In genomic region chr3:49462222-49462621, GRCh38 we compare ENCODE assay signal across 9 cellular contexts. TPM values are rescaled to one million over a fixed set of nuclear protein-coding genes. Genes with fewer than 3 reads are reported as not detected.
A peak's percentile ranks its signal among the peaks of the same experiment; 100 is the strongest.
DNase-seq lines count a peak whose midpoint lies in the region; ATAC-seq, FAIRE-seq and TF ChIP-seq lines count a peak whose summit lies in the region.
"Had no signal": no experiment of that assay in that cellular context is flagged by ENCODE, and none has a peak within 500 bp of the region (broad histone marks: within the 10 kb centered on the region; RNA-seq: fewer than 3 reads in every experiment).

No MANE protein-coding gene starts in this region.

- TF ChIP-seq CTCF in astrocyte (IDR thresholded peaks at IDR 0.05; ENCODE audit: insufficient read depth, low read depth, low read length): no peak

- H3K4me2 ChIP-seq in astrocyte (ENCODE audit: low read length): peak overlapping the region; percentile 23

- H4K20me1 ChIP-seq in astrocyte (ENCODE audit: insufficient read depth, low read length): no peaks in the 10 kb centered on the region

- H3K27me3 ChIP-seq in HUES48 (ENCODE audit: control insufficient read depth, insufficient read depth, low read length): no peaks in the 10 kb centered on the region
- no peaks in the 10 kb centered on the region for H3K27me3 ChIP-seq in astrocyte (ENCODE audit: insufficient read depth, low read length)
- no peaks in the 10 kb centered on the region for H3K27me3 ChIP-seq in iPS-20b (ENCODE audit: insufficient read depth, low read length)
- H3K27me3 ChIP-seq: gastroesophageal sphincter had no signal

- DNase-seq in astrocyte (ENCODE audit: low read depth) (peak; percentile 62), amniotic stem cell (lab: John Stamatoyannopoulos, UW) (no peak), NCI-H345 (lab: John Stamatoyannopoulos, UW) (no peak)
- no peak for DNase-seq in stimulated activated effector memory CD8-positive, alpha-beta T cell treated with anti-CD3 and anti-CD28 coated beads, Interleukin-12 subunit alpha, Interleukin-12 subunit beta, amount 100 ng/mL, for 72 hours (ENCODE audit: low spot score in 2 of 2)

- H3K9me3 ChIP-seq in HUES48 (ENCODE audit: control insufficient read depth, insufficient read depth, low read length) (no peaks in the 10 kb centered on the region), astrocyte (ENCODE audit: insufficient read depth, low read depth, low read length) (no peaks in the 10 kb centered on the region), iPS-20b (ENCODE audit: insufficient read depth, low read depth, low read length) (no peaks in the 10 kb centered on the region)
- H3K9me3 ChIP-seq: gastroesophageal sphincter had no signal

- H3K4me3 ChIP-seq in HUES48 (ENCODE audit: low read depth, low read length) (no peak overlapping the region), astrocyte (ENCODE audit: insufficient read depth, low read depth, low read length) (no peak overlapping the region), iPS-20b (ENCODE audit: low read length) (no peak overlapping the region)
- H3K4me3 ChIP-seq: gastroesophageal sphincter had no signal

- H3K27me3 Mint-ChIP-seq in astrocyte (ENCODE audit: low read depth, unreplicated experiment): no peaks in the 10 kb centered on the region
- H3K27me3 Mint-ChIP-seq: activated naive CD4-positive, alpha-beta T cell treated with anti-CD3 and anti-CD28 coated beads, Interleukin-2, amount 50 U/mL, for 24 hours had no signal

- peak overlapping the region; percentile 37 for H2AFZ ChIP-seq in astrocyte (ENCODE audit: low read depth, low read length)

- peaks cover 20% of the 10 kb centered on the region for H3K4me1 Mint-ChIP-seq in astrocyte (ENCODE audit: low read depth, unreplicated experiment)
- H3K4me1 Mint-ChIP-seq in stimulated activated effector memory CD8-positive, alpha-beta T cell treated with anti-CD3 and anti-CD28 coated beads, Interleukin-12 subunit alpha, Interleukin-12 subunit beta, amount 100 ng/mL, for 72 hours: no peaks in the 10 kb centered on the region
- H3K4me1 Mint-ChIP-seq: activated naive CD4-positive, alpha-beta T cell treated with anti-CD3 and anti-CD28 coated beads, Interleukin-2, amount 50 U/mL, for 24 hours had no signal

- H3K36me3 Mint-ChIP-seq in astrocyte (ENCODE audit: low read depth, unreplicated experiment): no peaks in the 10 kb centered on the region
- H3K36me3 Mint-ChIP-seq in stimulated activated effector memory CD8-positive, alpha-beta T cell treated with anti-CD3 and anti-CD28 coated beads, Interleukin-12 subunit alpha, Interleukin-12 subunit beta, amount 100 ng/mL, for 72 hours: no peaks in the 10 kb centered on the region
- H3K36me3 Mint-ChIP-seq: activated naive CD4-positive, alpha-beta T cell treated with anti-CD3 and anti-CD28 coated beads, Interleukin-2, amount 50 U/mL, for 24 hours had no signal

- H3K9ac ChIP-seq in HUES48 (ENCODE audit: low read depth, low read length) (peak overlapping the region; percentile 20), astrocyte (ENCODE audit: low read length) (peak overlapping the region; percentile 6), iPS-20b (ENCODE audit: low read depth, low read length) (peak overlapping the region; percentile 77; the same call in 1 of the 2 replicates)

- peak; percentile 69 for ATAC-seq in stimulated activated effector memory CD8-positive, alpha-beta T cell treated with anti-CD3 and anti-CD28 coated beads, Interleukin-12 subunit alpha, Interleukin-12 subunit beta, amount 100 ng/mL, for 72 hours
- no peak for ATAC-seq in HG03354 (IDR thresholded peaks at IDR 0.05; ENCODE audit: poor library complexity, severe bottlenecking, unreplicated experiment)
- ATAC-seq: gastroesophageal sphincter had no signal

- FAIRE-seq in astrocyte (lab: Jason Lieb, UNC): no peak

- no peaks in the 10 kb centered on the region for H3K9me3 Mint-ChIP-seq in astrocyte (ENCODE audit: unreplicated experiment)
- H3K9me3 Mint-ChIP-seq in stimulated activated effector memory CD8-positive, alpha-beta T cell treated with anti-CD3 and anti-CD28 coated beads, Interleukin-12 subunit alpha, Interleukin-12 subunit beta, amount 100 ng/mL, for 72 hours: no peaks in the 10 kb centered on the region
- H3K9me3 Mint-ChIP-seq: activated naive CD4-positive, alpha-beta T cell treated with anti-CD3 and anti-CD28 coated beads, Interleukin-2, amount 50 U/mL, for 24 hours had no signal

- H3K36me3 ChIP-seq in HUES48 (ENCODE audit: control insufficient read depth, insufficient read depth, low read length) (no peaks in the 10 kb centered on the region), astrocyte (ENCODE audit: insufficient read depth, low read length) (no peaks in the 10 kb centered on the region), iPS-20b (ENCODE audit: insufficient read depth, low read depth, low read length) (no peaks in the 10 kb centered on the region)
- H3K36me3 ChIP-seq: gastroesophageal sphincter had no signal

- H3K4me1 ChIP-seq in HUES48 (ENCODE audit: control insufficient read depth, insufficient read depth, low read length): peaks cover 36% of the 10 kb centered on the region
- peaks cover 13% of the 10 kb centered on the region for H3K4me1 ChIP-seq in astrocyte (ENCODE audit: insufficient read depth, low read length)
- peaks cover 36% of the 10 kb centered on the region for H3K4me1 ChIP-seq in iPS-20b (ENCODE audit: insufficient read depth, low read length)

- H3K27ac ChIP-seq in HUES48 (ENCODE audit: low read depth, low read length) (peak overlapping the region; percentile 94), astrocyte (ENCODE audit: low read depth, low read length) (peak overlapping the region; percentile 13), iPS-20b (ENCODE audit: low read length) (peak overlapping the region; percentile 77)

- no peaks in the 10 kb centered on the region for H3K79me2 ChIP-seq in astrocyte (ENCODE audit: insufficient read depth, low read length)

- peak overlapping the region; percentile 96 for H3K27ac Mint-ChIP-seq in astrocyte (ENCODE audit: unreplicated experiment)
- H3K27ac Mint-ChIP-seq in stimulated activated effector memory CD8-positive, alpha-beta T cell treated with anti-CD3 and anti-CD28 coated beads, Interleukin-12 subunit alpha, Interleukin-12 subunit beta, amount 100 ng/mL, for 72 hours: peak overlapping the region; percentile 78
- H3K27ac Mint-ChIP-seq: activated naive CD4-positive, alpha-beta T cell treated with anti-CD3 and anti-CD28 coated beads, Interleukin-2, amount 50 U/mL, for 24 hours had no signal

- H3K4me3 Mint-ChIP-seq in astrocyte (ENCODE audit: unreplicated experiment): peak overlapping the region; percentile 5
- no peak overlapping the region for H3K4me3 Mint-ChIP-seq in stimulated activated effector memory CD8-positive, alpha-beta T cell treated with anti-CD3 and anti-CD28 coated beads, Interleukin-12 subunit alpha, Interleukin-12 subunit beta, amount 100 ng/mL, for 72 hours
- H3K4me3 Mint-ChIP-seq: activated naive CD4-positive, alpha-beta T cell treated with anti-CD3 and anti-CD28 coated beads, Interleukin-2, amount 50 U/mL, for 24 hours had no signal

RNA-seq across cellular contexts. Expression of gene DAG1, which starts 7.8 kb away (rescaled TPM):
- 64.3 and 84.3 TPM in 2 replicates for total RNA-seq in astrocyte

RNA-seq across cellular contexts. Expression of gene NICN1, which starts 33.1 kb away (rescaled TPM):
- 19.8 and 20.1 TPM in 2 replicates for total RNA-seq in astrocyte

RNA-seq across cellular contexts. Expression of gene AMT, which starts 39.9 kb away (rescaled TPM):
- total RNA-seq in astrocyte: 4.0 and 5.2 TPM in 2 replicates

RNA-seq across cellular contexts. Expression of gene TCTA, which starts 50.0 kb away (rescaled TPM):
- 14.7 and 15.3 TPM in 2 replicates for total RNA-seq in astrocyte

RNA-seq across cellular contexts. Expression of gene RHOA, which starts 50.4 kb away (rescaled TPM):
- 538 and 553 TPM in 2 replicates for total RNA-seq in astrocyte

Comparison
In these comparisons a context has a peak if more than half of its experiments do, and no peak if none do; other contexts are left out.
1. H3K27ac ChIP-seq: peak in every context shown above with its lines; median percentile 94 in HUES48; 77 in iPS-20b; 13 in astrocyte.
2. H3K9ac ChIP-seq: peak in every context shown above with its lines; median percentile 77 in iPS-20b; 20 in HUES48; 6 in astrocyte.